8 cellular contexts compared by ENCODE assay signal in genomic region chr9:89606567-89607311, GRCh38. TPM values are rescaled to one million over a fixed set of nuclear protein-coding genes. Genes with fewer than 3 reads are reported as not detected.
DNase-seq lines count a peak whose midpoint lies in the region; ATAC-seq, FAIRE-seq and TF ChIP-seq lines count a peak whose summit lies in the region.

No MANE protein-coding gene starts in this region.

- peaks cover 24% of the 10 kb centered on the region for H3K4me1 Mint-ChIP-seq in central memory CD8-positive, alpha-beta T cell

- intact Hi-C loops in kidney (cut with DNase I), result no loop called here

- H3K9me3 Mint-ChIP-seq in central memory CD8-positive, alpha-beta T cell, result no peaks in the 10 kb centered on the region

- peaks cover 80% of the 10 kb centered on the region for H3K27me3 Mint-ChIP-seq in central memory CD8-positive, alpha-beta T cell

- DNase-seq in activated T-cell treated with anti-CD3 and anti-CD28 coated beads for 24 hours (ENCODE audit: low read depth) (peak; percentile 36), activated T-cell treated with anti-CD3 and anti-CD28 coated beads for 4 hours (no peak), kidney (peak; percentile 80)
- DNase-seq in central memory CD8-positive, alpha-beta T cell (ENCODE audit: low spot score in 2 of 2), result no peak
- peak; percentile 34 for DNase-seq in stimulated activated CD4-positive, alpha-beta T cell treated with anti-CD3 and anti-CD28 coated beads, Interleukin-12 subunit alpha, Interleukin-12 subunit beta, amount 100 ng/mL, for 4 hours

- FAIRE-seq in kidney (lab: Jason Lieb, UNC), result no peak

- no peak overlapping the region for H3K27ac Mint-ChIP-seq in central memory CD8-positive, alpha-beta T cell (ENCODE audit: low read depth)

- peak overlapping the region; percentile 85 to 88 for H3K27ac ChIP-seq in kidney (ENCODE audit: low read depth in 2 of 2, low read length in 2 of 2)

- peaks cover 0 to under 1% of the 10 kb centered on the region in 2 donors for H3K9me3 ChIP-seq in kidney (ENCODE audit: control insufficient read depth in 1 of 2, low read length in 2 of 2)

- peaks cover 6% of the 10 kb centered on the region for H3K36me3 Mint-ChIP-seq in central memory CD8-positive, alpha-beta T cell (ENCODE audit: insufficient read depth)

- ATAC-seq in SK-N-SH treated with all-trans-retinoic acid at 6 μM for 48 hours (0 out of 3 replicates have a peak, but pooled peaks have one; percentile 4), GM21529 (IDR thresholded peaks at IDR 0.05; ENCODE audit: unreplicated experiment) (no peak), HG02798 (IDR thresholded peaks at IDR 0.05; ENCODE audit: poor library complexity, unreplicated experiment) (no peak)
- ATAC-seq in central memory CD8-positive, alpha-beta T cell (replicated peaks; ENCODE audit: extremely low read depth, poor library complexity, severe bottlenecking), result no peak

- H3K4me1 ChIP-seq in kidney (ENCODE audit: control insufficient read depth in 1 of 2, insufficient read depth in 1 of 2, low read depth in 1 of 2, low read length in 2 of 2), result peaks cover 15 to 19% of the 10 kb centered on the region in 2 donors

- no peak for TF ChIP-seq CTCF in kidney (IDR thresholded peaks at IDR 0.05; ENCODE audit: borderline replicate concordance, extremely low read depth, insufficient read depth)

- H3K4me3 ChIP-seq in kidney (ENCODE audit: low read length in 2 of 2), result peak overlapping the region; percentile 68 to 73

- peak overlapping the region; percentile 81 for H3K4me3 Mint-ChIP-seq in central memory CD8-positive, alpha-beta T cell

- no peaks in the 10 kb centered on the region for H3K36me3 ChIP-seq in kidney (ENCODE audit: control insufficient read depth in 1 of 2, insufficient read depth in 2 of 2, low read length in 2 of 2)

- H3K9ac ChIP-seq in kidney (ENCODE audit: low read length in 2 of 2), result peak overlapping the region in 1 of 2 donors; percentile 79

TF ChIP-seq in SK-N-SH treated with all-trans-retinoic acid at 6 μM for 48 hours, 23 proteins besides CTCF, POLR2A, EP300 and RAD21:
- TF ChIP-seq PPARA (CRISPR knock-in tag; IDR thresholded peaks at IDR 0.05; ENCODE audit: borderline replicate concordance) (no peak), ZC3H10 (CRISPR knock-in tag; IDR thresholded peaks at IDR 0.05) (no peak), TSHZ2 (CRISPR knock-in tag; IDR thresholded peaks at IDR 0.05) (no peak), TCF4 (CRISPR knock-in tag; IDR thresholded peaks at IDR 0.05; ENCODE audit: borderline replicate concordance) (no peak), ZNF70 (CRISPR knock-in tag; IDR thresholded peaks at IDR 0.05) (no peak), RARB (CRISPR knock-in tag; IDR thresholded peaks at IDR 0.05) (no peak), ARNTL (CRISPR knock-in tag; IDR thresholded peaks at IDR 0.05; ENCODE audit: borderline replicate concordance, low read depth) (no peak), ESRRG (CRISPR knock-in tag; IDR thresholded peaks at IDR 0.05) (no peak), GLIS3 (CRISPR knock-in tag; IDR thresholded peaks at IDR 0.05) (no peak), ZNF8 (CRISPR knock-in tag; IDR thresholded peaks at IDR 0.05) (no peak), ZNF565 (CRISPR knock-in tag; conservative IDR thresholded peaks at IDR 0.05; ENCODE audit: low read depth) (no peak), ZFP3 (CRISPR knock-in tag; IDR thresholded peaks at IDR 0.05) (no peak), CSDC2 (CRISPR knock-in tag; IDR thresholded peaks at IDR 0.05) (no peak), POU6F1 (CRISPR knock-in tag; IDR thresholded peaks at IDR 0.05; ENCODE audit: borderline replicate concordance, low read depth) (no peak), PATZ1 (CRISPR knock-in tag; IDR thresholded peaks at IDR 0.05; ENCODE audit: borderline replicate concordance) (no peak)
TF ChIP-seq in SK-N-SH treated with all-trans-retinoic acid at 6 μM for 48 hours: peak in this region for 0.

RNA-seq across cellular contexts. Expression of gene GADD45G, which starts 1.9 kb away (rescaled TPM):
- 7.3 TPM for total RNA-seq in kidney
- 48.4 TPM for polyA plus RNA-seq in kidney (ENCODE audit: insufficient read depth, low read depth, low replicate concordance)

Comparison
In these comparisons a context has a peak if more than half of its experiments do, and no peak if none do; other contexts are left out.
1. DNase-seq: peak in activated T-cell treated with anti-CD3 and anti-CD28 coated beads for 24 hours (single experiment), kidney (single experiment) and stimulated activated CD4-positive, alpha-beta T cell treated with anti-CD3 and anti-CD28 coated beads, Interleukin-12 subunit alpha, Interleukin-12 subunit beta, amount 100 ng/mL, for 4 hours (single experiment); none in activated T-cell treated with anti-CD3 and anti-CD28 coated beads for 4 hours (single experiment) and central memory CD8-positive, alpha-beta T cell (0 of 2).